ENCODE assay signal across 16 cellular contexts in the genomic region with DNA sequence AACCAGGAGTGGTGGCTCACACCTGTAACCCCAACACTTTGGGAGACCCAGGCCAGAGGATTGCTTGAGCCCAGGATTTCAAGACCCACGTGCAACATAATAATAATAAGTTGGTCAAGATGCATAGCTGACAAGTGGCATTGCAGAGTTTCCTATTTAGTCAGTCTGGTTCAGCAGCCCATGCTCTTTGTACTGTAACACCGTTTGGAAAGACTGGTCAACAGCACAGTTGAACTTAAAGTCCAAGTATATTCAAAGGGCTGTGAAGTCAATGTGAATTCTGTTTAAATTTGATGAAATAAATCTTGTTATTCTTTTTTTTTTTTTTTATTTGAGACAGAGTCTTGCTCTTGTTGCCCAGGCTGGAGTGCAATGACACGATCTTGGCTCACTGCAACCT.
"Had no signal": no experiment of that assay in that cellular context is flagged by ENCODE, and none has a peak within 500 bp of the region (broad histone marks: within the 10 kb centered on the region; RNA-seq: fewer than 3 reads in every experiment).

No MANE protein-coding gene starts in this region.

- H2AFZ ChIP-seq: neural progenitor cell had no signal

- H3K9me3 Mint-ChIP-seq: activated naive CD8-positive, alpha-beta T cell treated with anti-CD3 and anti-CD28 coated beads for 36 hours; neural progenitor cell had no signal

- H3K9ac ChIP-seq: neural progenitor cell, parathyroid adenoma had no signal

- H3K36me3 ChIP-seq: breast epithelium, gastroesophageal sphincter, left ventricle myocardium inferior, neural progenitor cell, thyroid gland, uterus had no signal

- ATAC-seq: gastroesophageal sphincter had no signal

- H3K9me3 ChIP-seq: breast epithelium, gastroesophageal sphincter, left ventricle myocardium inferior, thyroid gland, uterus had no signal

- H3K27ac ChIP-seq: breast epithelium, neural progenitor cell, parathyroid adenoma, thyroid gland had no signal

- DNase-seq: activated CD4-positive, alpha-beta T cell treated with anti-CD3 and anti-CD28 coated beads, Interleukin-2, amount 50 U/mL, for 1 hour; activated CD8-positive, alpha-beta memory T cell treated with anti-CD3 and anti-CD28 coated beads, Interleukin-2, amount 50 U/mL, for 4 hours; activated naive CD8-positive, alpha-beta T cell treated with anti-CD3 and anti-CD28 coated beads for 36 hours; anterior cingulate cortex; dermis blood vessel endothelial cell; kidney; left ventricle myocardium inferior; mesenchymal stem cell; retina; T-helper 1 cell; thyroid gland; uterus had no signal

- H3K4me1 ChIP-seq: parathyroid adenoma, uterus had no signal

- H3K4me3 ChIP-seq: thyroid gland, uterus had no signal

- H3K27ac Mint-ChIP-seq: neural progenitor cell had no signal

- H3K27me3 ChIP-seq: breast epithelium, thyroid gland, uterus had no signal
